Comparison of ENCODE assay signal across 14 cellular contexts in genomic region chr5:150613991-150614650, GRCh38. TPM values are rescaled to one million over a fixed set of nuclear protein-coding genes. Genes with fewer than 3 reads are reported as not detected.
A peak's percentile ranks its signal among the peaks of the same experiment; 100 is the strongest.
DNase-seq lines count a peak whose midpoint lies in the region; ATAC-seq, FAIRE-seq and TF ChIP-seq lines count a peak whose summit lies in the region.
"Had no signal": no experiment of that assay in that cellular context is flagged by ENCODE, and none has a peak within 500 bp of the region (broad histone marks: within the 10 kb centered on the region; RNA-seq: fewer than 3 reads in every experiment).

No MANE protein-coding gene starts in this region.

- no peak for TF ChIP-seq POLR2A in uterus (IDR thresholded peaks at IDR 0.05)

- no peaks in the 10 kb centered on the region for H3F3A ChIP-seq in SK-N-SH (replicated peaks; ENCODE audit: insufficient read depth)

- H4K20me1 ChIP-seq in SK-N-SH (ENCODE audit: insufficient read depth) = no peaks in the 10 kb centered on the region
- H4K20me1 ChIP-seq in keratinocyte (ENCODE audit: control insufficient read depth, extremely low read depth, insufficient read depth, low read length) = no peaks in the 10 kb centered on the region

- no peak for FAIRE-seq in keratinocyte (lab: Jason Lieb, UNC)

- no peaks in the 10 kb centered on the region for H3K9me2 ChIP-seq in SK-N-SH

- no peak overlapping the region for H2AFZ ChIP-seq in SK-N-SH (ENCODE audit: low read depth)
- no peak overlapping the region for H2AFZ ChIP-seq in keratinocyte (ENCODE audit: control insufficient read depth, low read length)

- H3K36me3 ChIP-seq in SK-N-SH (replicated peaks in 1 of 2; ENCODE audit: control insufficient read depth in 1 of 2, insufficient read depth in 2 of 2, low read length in 1 of 2) = peaks cover 0 to 10% of the 10 kb centered on the region in 2 experiments
- H3K36me3 ChIP-seq in keratinocyte (ENCODE audit: control insufficient read depth in 2 of 2, extremely low read depth in 1 of 2, insufficient read depth in 2 of 2, low read length in 2 of 2) = no peaks in the 10 kb centered on the region
- H3K36me3 ChIP-seq in uterus = no peaks in the 10 kb centered on the region

- POLR2A ChIA-PET in SK-N-SH (lab: Yijun Ruan, JAX) = interaction anchor here (0.9 to 1.4 kb wide), 3 partner anchors 10 to 13 kb away, joined by 3 to 7 read pairs (median 4); no protein-coding TSS in a partner anchor

- H3K4me2 ChIP-seq in SK-N-SH (no peak overlapping the region), keratinocyte (ENCODE audit: control insufficient read depth, extremely low read depth, insufficient read depth, low read depth, low read length) (no peak overlapping the region)

- 89% methylated on average over 7 of the region's 9 CpGs for WGBS in SK-N-SH (ENCODE audit: low lambda C conversion rate)

- TF ChIP-seq EP300 in SK-N-SH (IDR thresholded peaks at IDR 0.05; ENCODE audit: borderline replicate concordance in 1 of 2, low read depth in 1 of 2, low read length in 1 of 2) = no peak

- TF ChIP-seq RAD21 in SK-N-SH (IDR thresholded peaks at IDR 0.05; ENCODE audit: low read length) = no peak

- H3K27ac ChIP-seq in SK-N-SH (ENCODE audit: low read depth in 2 of 2, low read length in 1 of 2) (peak overlapping the region in 1 of 2 experiments; percentile 86; a peak in 2 of 4 replicates), keratinocyte (ENCODE audit: control insufficient read depth, insufficient read depth, low read length) (no peak overlapping the region), uterus (peak overlapping the region; percentile 74 to 86)

- no peaks in the 10 kb centered on the region for H3K27me3 ChIP-seq in SK-N-SH (ENCODE audit: insufficient read depth)
- H3K27me3 ChIP-seq in keratinocyte (ENCODE audit: control insufficient read depth, extremely low read depth, insufficient read depth, low read length) = peaks cover 8% of the 10 kb centered on the region
- no peaks in the 10 kb centered on the region for H3K27me3 ChIP-seq in uterus

- H3K9ac ChIP-seq in SK-N-SH (no peak overlapping the region), keratinocyte (ENCODE audit: control insufficient read depth, extremely low read depth, insufficient read depth, low read length) (no peak overlapping the region)

- intact Hi-C loops in uterus (cut with DNase I; ENCODE audit: low total_unique reads) = no loop called here

- H3K79me2 ChIP-seq in SK-N-SH (ENCODE audit: insufficient read depth) (no peaks in the 10 kb centered on the region), keratinocyte (ENCODE audit: control insufficient read depth, insufficient read depth, low read length) (no peaks in the 10 kb centered on the region)

- ATAC-seq in SK-N-SH treated with all-trans-retinoic acid at 6 μM for 48 hours = no peak
- ATAC-seq in HG03025 (IDR thresholded peaks at IDR 0.05; ENCODE audit: low FRiP score, unreplicated experiment) = no peak
- ATAC-seq: stimulated activated memory B cell treated with anti-CD40 and anti-IgM and Interleukin-4, amounts not matched to agents 10 μg/mL and 1 μg/mL and 100 μg/mL, for 72 hours had no signal

- CTCF ChIA-PET in SK-N-SH (lab: Yijun Ruan, JAX) = interaction anchor here (0.6 to 4.8 kb wide), 13 partner anchors 8 to 426 kb away, joined by 3 to 32 read pairs (median 5); partner anchors contain the start of genes MYOZ3, RBM22 and SYNPO

- H3K9me1 ChIP-seq in keratinocyte (ENCODE audit: control insufficient read depth, extremely low read depth, insufficient read depth, low read length) = no peaks in the 10 kb centered on the region

- H3K4me3 ChIP-seq in SK-N-SH (ENCODE audit: low read depth in 2 of 2, low read length in 1 of 2) = no peak overlapping the region
- H3K4me3 ChIP-seq in cardiac fibroblast (replicated peaks in 1 of 2; ENCODE audit: low read depth in 2 of 2, low read length in 2 of 2) = no peak overlapping the region
- H3K4me3 ChIP-seq in keratinocyte (ENCODE audit: control insufficient read depth in 2 of 3, extremely low read depth in 1 of 3, insufficient read depth in 2 of 3, low read depth in 1 of 3, low read length in 3 of 3) = no peak overlapping the region
- no peak overlapping the region for H3K4me3 ChIP-seq in uterus

- no peaks in the 10 kb centered on the region for H3K9me3 ChIP-seq in SK-N-SH
- no peaks in the 10 kb centered on the region for H3K9me3 ChIP-seq in keratinocyte (ENCODE audit: control insufficient read depth, low read depth, low read length)
- H3K9me3 ChIP-seq in uterus = no peaks in the 10 kb centered on the region

- TF ChIP-seq CTCF in SK-N-SH (IDR thresholded peaks at IDR 0.05) (peak; percentile 26; the same call in 1 of the 2 replicates), cardiac fibroblast (IDR thresholded peaks at IDR 0.05; ENCODE audit: low read depth, low read length) (peak; percentile 12), keratinocyte (optimal IDR thresholded peaks at IDR 0.05 in 1 of 3, IDR thresholded peaks at IDR 0.05 in 1 of 3, conservative IDR thresholded peaks at IDR 0.05 in 1 of 3; ENCODE audit: extremely low read depth in 1 of 3, insufficient read depth in 2 of 3, low read length in 3 of 3) (peak; percentile 30 to 32 (median 30)), uterus (IDR thresholded peaks at IDR 0.05) (peak in 1 of 4 experiments; percentile 12)

- dilution Hi-C loops in keratinocyte (cut with MboI; ENCODE audit: extremely low pct_ligation_motif_present, low sequenced_read_pairs) = no loop called here

- H3K4me1 ChIP-seq in SK-N-SH (ENCODE audit: control insufficient read depth in 1 of 2, insufficient read depth in 2 of 2, low read depth in 1 of 2, low read length in 1 of 2) = peaks cover 0 to 81% of the 10 kb centered on the region in 2 experiments; a peak in 3 of 4 replicates
- H3K4me1 ChIP-seq in keratinocyte (ENCODE audit: control insufficient read depth, extremely low read depth, insufficient read depth, low read length) = peaks cover 14% of the 10 kb centered on the region
- peaks cover 38 to 46% of the 10 kb centered on the region in 2 donors for H3K4me1 ChIP-seq in uterus

- DNase-seq in SK-N-SH (no peak), cardiac fibroblast (ENCODE audit: low read depth in 2 of 2) (no peak), keratinocyte (ENCODE audit: low read depth, low spot score) (no peak), uterus (no peak), epidermal melanocyte (ENCODE audit: insufficient read length, low spot score) (no peak), activated T-cell treated with anti-CD3 and anti-CD28 coated beads for 4 hours (no peak)
- DNase-seq: DMS79, NCI-H1694, T-helper 2 cell had no signal

TF ChIP-seq in SK-N-SH, 30 proteins besides CTCF, POLR2A, EP300 and RAD21 (continues in another document):
- peak; percentile 41 for TF ChIP-seq GATA2 (CRISPR knock-in tag; IDR thresholded peaks at IDR 0.05)

TF ChIP-seq in SK-N-SH treated with all-trans-retinoic acid at 6 μM for 48 hours, 23 proteins besides CTCF, POLR2A, EP300 and RAD21 (continues in another document):
- TF ChIP-seq PATZ1 (CRISPR knock-in tag; IDR thresholded peaks at IDR 0.05; ENCODE audit: borderline replicate concordance) = no peak
- TF ChIP-seq CSDC2 (CRISPR knock-in tag; IDR thresholded peaks at IDR 0.05) = no peak
- no peak for TF ChIP-seq TCF4 (CRISPR knock-in tag; IDR thresholded peaks at IDR 0.05; ENCODE audit: borderline replicate concordance)
- no peak for TF ChIP-seq GLIS3 (CRISPR knock-in tag; IDR thresholded peaks at IDR 0.05)
- no peak for TF ChIP-seq ZNF8 (CRISPR knock-in tag; IDR thresholded peaks at IDR 0.05)

RNA-seq across cellular contexts. Expression of gene SYNPO, which starts 26.3 kb away (rescaled TPM):
- polyA plus RNA-seq in SK-N-SH (2012; rRNA removed) (3.0 and 5.1 TPM in 2 replicates), keratinocyte (6.0 to 11.2 TPM (median 10.7 TPM) in 3 replicates)
- 3.3 and 4.5 TPM in 2 replicates for polyA plus RNA-seq in SK-N-SH (2012; cell fraction: cytosol; rRNA removed)
- polyA plus RNA-seq in SK-N-SH (2012; cell fraction: nucleus; rRNA removed) = 9.8 and 14.0 TPM in 2 replicates
- 1.3 TPM for polyA plus RNA-seq in keratinocyte (2011; ENCODE audit: low read depth)
- 25.4 and 30.0 TPM in 2 replicates for polyA plus RNA-seq in keratinocyte (2011; cell fraction: cytosol; rRNA removed)
- polyA plus RNA-seq in keratinocyte (2011; cell fraction: nucleus; rRNA removed) = 33.8 and 34.5 TPM in 2 replicates
- 6.1 and 27.4 TPM in 2 replicates for polyA plus RNA-seq in keratinocyte (2012; ENCODE audit: low replicate concordance)
- 9.0 to 78.1 TPM (median 23.8 TPM) in 3 replicates for polyA minus RNA-seq in keratinocyte
- 23.2 TPM for polyA minus RNA-seq in keratinocyte (2011; cell fraction: cytosol; rRNA and poly(A)+ RNA removed)
- 11.4 and 16.4 TPM in 2 replicates for polyA minus RNA-seq in keratinocyte (2011; cell fraction: nucleus; rRNA and poly(A)+ RNA removed)
- 100 to 1,000 TPM in 1 of 4 donors, 10 to 100 TPM in 1, 1 to 10 TPM in 2; 3.6 to 146 (median 10.6) TPM for total RNA-seq in uterus
- polyA plus RNA-seq: neural cell had no signal

RNA-seq across cellular contexts. Expression of gene MYOZ3, which starts 46.9 kb away (rescaled TPM):
- polyA plus RNA-seq in SK-N-SH (2012; rRNA removed) (0.26 and 0.41 TPM in 2 replicates), keratinocyte (0.03 to 0.05 TPM in 2 of 3 replicates, not detected in the other)
- polyA plus RNA-seq in SK-N-SH (2012; cell fraction: cytosol; rRNA removed) = 0.31 and 0.35 TPM in 2 replicates
- polyA plus RNA-seq in SK-N-SH (2012; cell fraction: nucleus; rRNA removed) = 0.48 and 0.67 TPM in 2 replicates
- not detected for polyA plus RNA-seq in keratinocyte (2011; ENCODE audit: low read depth)
- polyA plus RNA-seq in keratinocyte (2011; cell fraction: cytosol; rRNA removed) = 0.02 TPM in 1 of 2 replicates, not detected in the other
- polyA plus RNA-seq in keratinocyte (2011; cell fraction: nucleus; rRNA removed) = 0.06 and 0.21 TPM in 2 replicates
- polyA plus RNA-seq in keratinocyte (2012; ENCODE audit: low replicate concordance) = 0.03 and 0.17 TPM in 2 replicates
- polyA minus RNA-seq in keratinocyte = 0.26 TPM in 1 of 3 replicates, not detected in the others
- not detected for polyA minus RNA-seq in keratinocyte (2011; cell fraction: cytosol; rRNA and poly(A)+ RNA removed)
- not detected in 2 replicates for polyA minus RNA-seq in keratinocyte (2011; cell fraction: nucleus; rRNA and poly(A)+ RNA removed)
- total RNA-seq in uterus = 10 to 100 TPM in 1 of 4 donors, 1 to 10 TPM in 2, not detected in 1; 3.2 to 69.1 (median 3.4) TPM
- total RNA-seq: esophagus mucosa had no signal
- polyA plus RNA-seq: neural cell had no signal
